ENCODE assay signal across 9 cellular contexts in the genomic region with DNA sequence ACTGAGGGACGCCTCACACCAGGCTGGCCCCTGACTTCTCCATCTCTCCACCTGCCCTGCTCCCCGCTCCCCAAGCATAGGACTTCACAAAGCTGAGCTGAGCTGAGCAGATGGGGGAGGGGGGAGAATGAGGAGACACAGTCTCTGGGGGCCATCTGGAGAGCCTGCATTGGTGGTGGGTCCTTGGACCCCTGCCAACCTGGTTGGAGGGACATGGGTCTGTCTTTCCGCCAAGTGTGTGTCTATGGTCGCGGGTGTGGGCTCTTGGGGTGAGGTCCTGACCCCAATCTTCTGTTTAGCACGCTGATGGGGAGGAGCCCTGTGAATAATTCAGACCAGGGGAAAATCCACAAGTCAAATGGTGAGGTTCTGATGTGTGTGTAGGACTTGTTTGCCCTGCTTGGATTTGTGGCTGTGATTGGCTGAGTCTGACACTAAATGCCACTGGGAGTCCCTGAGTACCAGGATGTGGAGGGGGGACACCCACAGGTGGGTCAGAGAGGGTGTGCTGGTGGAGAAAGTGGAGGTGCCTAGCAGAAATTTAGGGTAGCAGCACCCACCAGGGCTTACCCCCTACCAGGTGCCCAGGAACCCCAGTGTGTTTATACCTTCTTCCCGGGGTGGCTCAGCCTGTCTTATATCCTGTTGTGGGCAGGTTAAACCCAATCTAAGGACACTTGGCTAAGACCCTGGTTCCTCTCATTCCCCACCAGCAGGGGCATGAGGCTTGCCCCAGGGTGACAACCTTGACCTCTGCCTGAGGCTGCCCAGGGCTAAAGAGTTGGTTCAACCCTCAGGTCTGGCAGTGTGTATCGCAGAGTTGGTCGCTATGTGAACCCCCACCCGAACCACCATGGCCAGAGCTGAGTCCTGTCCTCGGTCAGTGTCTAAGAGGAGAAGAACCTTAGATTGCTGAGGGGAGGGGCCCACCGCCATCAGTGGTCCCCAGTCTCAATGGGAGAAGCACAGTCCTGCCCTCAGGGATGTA. TPM values are rescaled to one million over a fixed set of nuclear protein-coding genes. Genes with fewer than 3 reads are reported as not detected.
DNase-seq lines count a peak whose midpoint lies in the region; ATAC-seq and TF ChIP-seq lines count a peak whose summit lies in the region.
"Had no signal": no experiment of that assay in that cellular context is flagged by ENCODE, and none has a peak within 500 bp of the region (broad histone marks: within the 10 kb centered on the region; RNA-seq: fewer than 3 reads in every experiment).

No MANE protein-coding gene starts in this region.

- no peak overlapping the region for H3K4me3 ChIP-seq in BE2C (ENCODE audit: low read depth, low read length)
- H3K4me3 ChIP-seq in Jurkat, Clone E6-1 (ENCODE audit: low read length): peak overlapping the region; percentile 81
- H3K4me3 ChIP-seq in naive thymus-derived CD4-positive, alpha-beta T cell (ENCODE audit: low read length): peak overlapping the region; percentile 91

- CTCF ChIA-PET in activated naive CD4-positive, alpha-beta T cell treated with anti-CD3 and anti-CD28 coated beads for 36 hours (lab: Charles Lee): interaction anchor here (1.2 to 15.6 kb wide), 4 partner anchors 9 to 74 kb away, joined by 3 to 412 read pairs (median 14); no protein-coding TSS in a partner anchor
- CTCF ChIA-PET in naive thymus-derived CD4-positive, alpha-beta T cell (lab: Charles Lee): interaction anchor here (0.6 to 13.6 kb wide), 5 partner anchors 9 to 372 kb away, joined by 3 to 397 read pairs (median 6); no protein-coding TSS in a partner anchor

- intact Hi-C loops in activated naive CD4-positive, alpha-beta T cell treated with anti-CD3 and anti-CD28 coated beads for 36 hours (cut with micrococcal nuclease): loop anchor here (1.0 to 10.0 kb wide), 5 partner anchors 23 to 1009 kb away; partner anchors contain the start of genes DCAKD, HEXIM1, SPATA32 and UBTF
- intact Hi-C loops in naive thymus-derived CD4-positive, alpha-beta T cell (cut with micrococcal nuclease): loop anchor here in 1 of 2 donors (2.0 kb wide), 1 partner anchor 51 kb away; no protein-coding TSS in a partner anchor

- H3K9me3 ChIP-seq in BE2C: no peaks in the 10 kb centered on the region
- no peaks in the 10 kb centered on the region for H3K9me3 ChIP-seq in naive thymus-derived CD4-positive, alpha-beta T cell (ENCODE audit: control insufficient read depth in 2 of 3, low read length in 3 of 3)

- H3K9me3 Mint-ChIP-seq in activated naive CD4-positive, alpha-beta T cell treated with anti-CD3 and anti-CD28 coated beads for 36 hours: no peaks in the 10 kb centered on the region
- H3K9me3 Mint-ChIP-seq in naive thymus-derived CD4-positive, alpha-beta T cell: peaks cover 0 to 2% (median 0%) of the 10 kb centered on the region in 11 donors

- H3K27me3 ChIP-seq in BE2C: peaks cover 22% of the 10 kb centered on the region
- H3K27me3 ChIP-seq in naive thymus-derived CD4-positive, alpha-beta T cell (ENCODE audit: control insufficient read depth in 2 of 2, insufficient read depth in 2 of 2, low read length in 2 of 2): no peaks in the 10 kb centered on the region

- peak overlapping the region; percentile 96 for H3K27ac ChIP-seq in naive thymus-derived CD4-positive, alpha-beta T cell (ENCODE audit: low read depth, low read length)

- peaks cover 13% of the 10 kb centered on the region for H3K4me1 ChIP-seq in BE2C
- H3K4me1 ChIP-seq in naive thymus-derived CD4-positive, alpha-beta T cell (ENCODE audit: control insufficient read depth in 2 of 2, insufficient read depth in 2 of 2, low read length in 2 of 2): peaks cover 58 to 59% of the 10 kb centered on the region in 2 donors

- no peaks in the 10 kb centered on the region for H3K27me3 Mint-ChIP-seq in activated naive CD4-positive, alpha-beta T cell treated with anti-CD3 and anti-CD28 coated beads for 36 hours (ENCODE audit: low read depth)
- no peaks in the 10 kb centered on the region for H3K27me3 Mint-ChIP-seq in naive thymus-derived CD4-positive, alpha-beta T cell

- peaks cover 56% of the 10 kb centered on the region for H3K4me1 Mint-ChIP-seq in activated naive CD4-positive, alpha-beta T cell treated with anti-CD3 and anti-CD28 coated beads for 36 hours (ENCODE audit: low read depth)
- H3K4me1 Mint-ChIP-seq in naive thymus-derived CD4-positive, alpha-beta T cell: peaks cover 45 to 77% (median 60%) of the 10 kb centered on the region in 7 donors

- ATAC-seq in naive thymus-derived CD4-positive, alpha-beta T cell: peak; percentile 8
- ATAC-seq in HG03139 (IDR thresholded peaks at IDR 0.05; ENCODE audit: unreplicated experiment) (no peak), GM21723 (IDR thresholded peaks at IDR 0.05; ENCODE audit: unreplicated experiment) (no peak), HG03571 (IDR thresholded peaks at IDR 0.05; ENCODE audit: unreplicated experiment) (no peak)

- TF ChIP-seq CTCF in BE2C (IDR thresholded peaks at IDR 0.05; ENCODE audit: low read depth, low read length): no peak

- H3K27ac Mint-ChIP-seq in activated naive CD4-positive, alpha-beta T cell treated with anti-CD3 and anti-CD28 coated beads for 36 hours: peak overlapping the region; percentile 100
- peak overlapping the region; percentile 96 to 100 (median 99) for H3K27ac Mint-ChIP-seq in naive thymus-derived CD4-positive, alpha-beta T cell

- H3K36me3 Mint-ChIP-seq in activated naive CD4-positive, alpha-beta T cell treated with anti-CD3 and anti-CD28 coated beads for 36 hours (ENCODE audit: low read depth): peaks cover 49% of the 10 kb centered on the region
- H3K36me3 Mint-ChIP-seq in naive thymus-derived CD4-positive, alpha-beta T cell: peaks cover 0 to 55% (median 6%) of the 10 kb centered on the region in 5 donors

- H3K4me3 Mint-ChIP-seq in activated naive CD4-positive, alpha-beta T cell treated with anti-CD3 and anti-CD28 coated beads for 36 hours: peak overlapping the region; percentile 100
- H3K4me3 Mint-ChIP-seq in naive thymus-derived CD4-positive, alpha-beta T cell: peak overlapping the region; percentile 93 to 100 (median 98)

- no peaks in the 10 kb centered on the region for H3K36me3 ChIP-seq in BE2C
- H3K36me3 ChIP-seq in naive thymus-derived CD4-positive, alpha-beta T cell (ENCODE audit: control insufficient read depth in 2 of 3, insufficient read depth in 3 of 3, low read length in 3 of 3): peaks cover 0 to 10% (median 0%) of the 10 kb centered on the region in 3 experiments

- POLR2A ChIA-PET in naive thymus-derived CD4-positive, alpha-beta T cell (lab: Charles Lee): interaction anchor here (0.6 to 23.4 kb wide), 6 partner anchors 21 to 164 kb away, joined by 3 to 851 read pairs (median 20); partner anchors contain the start of gene HEXIM1

- DNase-seq in BE2C (peak; percentile 54), germinal center (ENCODE audit: low spot score) (no peak)
- no peak for DNase-seq in Jurkat, Clone E6-1 (ENCODE audit: low read depth, low spot score)
- peak; percentile 88 for DNase-seq in activated naive CD4-positive, alpha-beta T cell treated with anti-CD3 and anti-CD28 coated beads for 36 hours
- peak in 5 of 9 donors; percentile 28 to 67 (median 33) for DNase-seq in naive thymus-derived CD4-positive, alpha-beta T cell

RNA-seq across cellular contexts. Expression of gene FMNL1, which starts 2.1 kb away (rescaled TPM):
- polyA plus RNA-seq in BE2C (2012; ENCODE audit: insufficient read depth, insufficient read length, low read depth): 64.8 TPM
- polyA plus RNA-seq in Jurkat, Clone E6-1 (2012; ENCODE audit: insufficient read depth, insufficient read length): 276 TPM
- 100 to 1,000 TPM; 228 to 242 TPM for total RNA-seq in activated naive CD4-positive, alpha-beta T cell treated with anti-CD3 and anti-CD28 coated beads for 36 hours
- 100 to 1,000 TPM; 324 to 595 (median 396) TPM for total RNA-seq in naive thymus-derived CD4-positive, alpha-beta T cell
- polyA plus RNA-seq in naive thymus-derived CD4-positive, alpha-beta T cell: 10 to 100 TPM; 19.0 to 36.4 TPM

RNA-seq across cellular contexts. Expression of gene SPATA32, which starts 38.1 kb away (rescaled TPM):
- not detected for polyA plus RNA-seq in BE2C (2012; ENCODE audit: insufficient read depth, insufficient read length, low read depth)
- not detected for polyA plus RNA-seq in Jurkat, Clone E6-1 (2012; ENCODE audit: insufficient read depth, insufficient read length)
- under 1 TPM in 1 of 2 experiments, not detected in 1; 0.12 TPM for total RNA-seq in activated naive CD4-positive, alpha-beta T cell treated with anti-CD3 and anti-CD28 coated beads for 36 hours
- total RNA-seq in naive thymus-derived CD4-positive, alpha-beta T cell: 1 to 10 TPM in 1 of 5 experiments, under 1 TPM in 3, not detected in 1; 0.12 to 1.1 (median 0.58) TPM
- under 1 TPM; 0.31 to 0.59 TPM for polyA plus RNA-seq in naive thymus-derived CD4-positive, alpha-beta T cell
- polyA plus RNA-seq: keratinocyte had no signal

Comparison
In these comparisons a context has a peak if more than half of its experiments do, and no peak if none do; other contexts are left out.
1. DNase-seq: peak in BE2C (single experiment), activated naive CD4-positive, alpha-beta T cell treated with anti-CD3 and anti-CD28 coated beads for 36 hours (single experiment) and naive thymus-derived CD4-positive, alpha-beta T cell (5 of 9); none in Jurkat, Clone E6-1 (single experiment) and germinal center (single experiment).